Comparison of ENCODE assay signal across 1 cellular context in the genomic region with DNA sequence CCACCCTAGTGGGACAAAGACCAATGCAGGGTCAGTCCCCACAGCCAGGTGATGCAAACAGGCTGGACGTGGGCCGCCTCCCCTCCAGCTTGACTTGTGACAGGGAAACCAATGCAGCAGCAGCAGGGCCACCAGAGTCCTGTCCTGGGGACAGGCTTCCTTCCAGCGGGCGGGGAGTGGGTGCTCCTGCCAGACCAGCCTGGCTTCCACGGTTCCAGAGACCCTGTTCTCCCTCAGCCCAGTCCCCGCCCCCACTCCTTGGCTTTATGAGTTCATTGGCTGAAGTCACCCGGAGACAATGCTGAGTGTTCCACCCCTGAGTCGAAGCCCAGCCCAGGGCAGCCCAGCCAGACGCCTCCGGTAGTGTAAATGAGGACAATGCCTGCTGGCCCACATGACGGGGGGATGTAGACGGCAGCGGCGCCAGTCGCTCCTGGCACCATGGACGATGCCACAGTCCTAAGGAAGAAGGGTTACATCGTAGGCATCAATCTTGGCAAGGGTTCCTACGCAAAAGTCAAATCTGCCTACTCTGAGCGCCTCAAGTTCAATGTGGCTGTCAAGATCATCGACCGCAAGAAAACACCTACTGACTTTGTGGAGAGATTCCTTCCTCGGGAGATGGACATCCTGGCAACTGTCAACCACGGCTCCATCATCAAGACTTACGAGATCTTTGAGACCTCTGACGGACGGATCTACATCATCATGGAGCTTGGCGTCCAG.
TF ChIP-seq lines count a peak whose summit lies in the region.

A gene (plus strand): TSS at position 350 of the 726 bp plus-strand sequence. CDS start 92 bp downstream, at position 442.

TF ChIP-seq in WTC11, 78 proteins besides CTCF, POLR2A, EP300 and RAD21 (continued from another document):
- TF ChIP-seq, protein P1, sequence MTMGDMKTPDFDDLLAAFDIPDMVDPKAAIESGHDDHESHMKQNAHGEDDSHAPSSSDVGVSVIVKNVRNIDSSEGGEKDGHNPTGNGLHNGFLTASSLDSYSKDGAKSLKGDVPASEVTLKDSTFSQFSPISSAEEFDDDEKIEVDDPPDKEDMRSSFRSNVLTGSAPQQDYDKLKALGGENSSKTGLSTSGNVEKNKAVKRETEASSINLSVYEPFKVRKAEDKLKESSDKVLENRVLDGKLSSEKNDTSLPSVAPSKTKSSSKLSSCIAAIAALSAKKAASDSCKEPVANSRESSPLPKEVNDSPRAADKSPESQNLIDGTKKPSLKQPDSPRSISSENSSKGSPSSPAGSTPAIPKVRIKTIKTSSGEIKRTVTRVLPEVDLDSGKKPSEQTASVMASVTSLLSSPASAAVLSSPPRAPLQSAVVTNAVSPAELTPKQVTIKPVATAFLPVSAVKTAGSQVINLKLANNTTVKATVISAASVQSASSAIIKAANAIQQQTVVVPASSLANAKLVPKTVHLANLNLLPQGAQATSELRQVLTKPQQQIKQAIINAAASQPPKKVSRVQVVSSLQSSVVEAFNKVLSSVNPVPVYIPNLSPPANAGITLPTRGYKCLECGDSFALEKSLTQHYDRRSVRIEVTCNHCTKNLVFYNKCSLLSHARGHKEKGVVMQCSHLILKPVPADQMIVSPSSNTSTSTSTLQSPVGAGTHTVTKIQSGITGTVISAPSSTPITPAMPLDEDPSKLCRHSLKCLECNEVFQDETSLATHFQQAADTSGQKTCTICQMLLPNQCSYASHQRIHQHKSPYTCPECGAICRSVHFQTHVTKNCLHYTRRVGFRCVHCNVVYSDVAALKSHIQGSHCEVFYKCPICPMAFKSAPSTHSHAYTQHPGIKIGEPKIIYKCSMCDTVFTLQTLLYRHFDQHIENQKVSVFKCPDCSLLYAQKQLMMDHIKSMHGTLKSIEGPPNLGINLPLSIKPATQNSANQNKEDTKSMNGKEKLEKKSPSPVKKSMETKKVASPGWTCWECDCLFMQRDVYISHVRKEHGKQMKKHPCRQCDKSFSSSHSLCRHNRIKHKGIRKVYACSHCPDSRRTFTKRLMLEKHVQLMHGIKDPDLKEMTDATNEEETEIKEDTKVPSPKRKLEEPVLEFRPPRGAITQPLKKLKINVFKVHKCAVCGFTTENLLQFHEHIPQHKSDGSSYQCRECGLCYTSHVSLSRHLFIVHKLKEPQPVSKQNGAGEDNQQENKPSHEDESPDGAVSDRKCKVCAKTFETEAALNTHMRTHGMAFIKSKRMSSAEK (CRISPR knock-in tag; IDR thresholded peaks at IDR 0.05; ENCODE audit: borderline replicate concordance) = no peak
- TF ChIP-seq ATF1 (CRISPR knock-in tag; IDR thresholded peaks at IDR 0.05) = no peak
- TF ChIP-seq, protein P2, sequence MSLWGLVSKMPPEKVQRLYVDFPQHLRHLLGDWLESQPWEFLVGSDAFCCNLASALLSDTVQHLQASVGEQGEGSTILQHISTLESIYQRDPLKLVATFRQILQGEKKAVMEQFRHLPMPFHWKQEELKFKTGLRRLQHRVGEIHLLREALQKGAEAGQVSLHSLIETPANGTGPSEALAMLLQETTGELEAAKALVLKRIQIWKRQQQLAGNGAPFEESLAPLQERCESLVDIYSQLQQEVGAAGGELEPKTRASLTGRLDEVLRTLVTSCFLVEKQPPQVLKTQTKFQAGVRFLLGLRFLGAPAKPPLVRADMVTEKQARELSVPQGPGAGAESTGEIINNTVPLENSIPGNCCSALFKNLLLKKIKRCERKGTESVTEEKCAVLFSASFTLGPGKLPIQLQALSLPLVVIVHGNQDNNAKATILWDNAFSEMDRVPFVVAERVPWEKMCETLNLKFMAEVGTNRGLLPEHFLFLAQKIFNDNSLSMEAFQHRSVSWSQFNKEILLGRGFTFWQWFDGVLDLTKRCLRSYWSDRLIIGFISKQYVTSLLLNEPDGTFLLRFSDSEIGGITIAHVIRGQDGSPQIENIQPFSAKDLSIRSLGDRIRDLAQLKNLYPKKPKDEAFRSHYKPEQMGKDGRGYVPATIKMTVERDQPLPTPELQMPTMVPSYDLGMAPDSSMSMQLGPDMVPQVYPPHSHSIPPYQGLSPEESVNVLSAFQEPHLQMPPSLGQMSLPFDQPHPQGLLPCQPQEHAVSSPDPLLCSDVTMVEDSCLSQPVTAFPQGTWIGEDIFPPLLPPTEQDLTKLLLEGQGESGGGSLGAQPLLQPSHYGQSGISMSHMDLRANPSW (CRISPR knock-in tag; conservative IDR thresholded peaks at IDR 0.05; ENCODE audit: low read depth) = no peak
- no peak for TF ChIP-seq NFE2L1 (CRISPR knock-in tag; IDR thresholded peaks at IDR 0.05)
- no peak for TF ChIP-seq OVOL2 (CRISPR knock-in tag; IDR thresholded peaks at IDR 0.05; ENCODE audit: borderline replicate concordance)
- TF ChIP-seq, protein P3, sequence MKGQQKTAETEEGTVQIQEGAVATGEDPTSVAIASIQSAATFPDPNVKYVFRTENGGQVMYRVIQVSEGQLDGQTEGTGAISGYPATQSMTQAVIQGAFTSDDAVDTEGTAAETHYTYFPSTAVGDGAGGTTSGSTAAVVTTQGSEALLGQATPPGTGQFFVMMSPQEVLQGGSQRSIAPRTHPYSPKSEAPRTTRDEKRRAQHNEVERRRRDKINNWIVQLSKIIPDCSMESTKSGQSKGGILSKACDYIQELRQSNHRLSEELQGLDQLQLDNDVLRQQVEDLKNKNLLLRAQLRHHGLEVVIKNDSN (CRISPR knock-in tag; IDR thresholded peaks at IDR 0.05) = no peak
- no peak for TF ChIP-seq FOXK1 (CRISPR knock-in tag; IDR thresholded peaks at IDR 0.05)
- no peak for TF ChIP-seq RORB (CRISPR knock-in tag; IDR thresholded peaks at IDR 0.05)
- no peak for TF ChIP-seq CREM (CRISPR knock-in tag; IDR thresholded peaks at IDR 0.05)
- TF ChIP-seq ZNF423 (CRISPR knock-in tag; IDR thresholded peaks at IDR 0.05) = no peak
- no peak for TF ChIP-seq ESRRA (CRISPR knock-in tag; IDR thresholded peaks at IDR 0.05; ENCODE audit: borderline replicate concordance)
- no peak for TF ChIP-seq GRHL2 (CRISPR knock-in tag; IDR thresholded peaks at IDR 0.05; ENCODE audit: insufficient replicate concordance, severe bottlenecking)
